ENCODE assay signal across 7 cellular contexts in genomic region chr15:44194397-44195150, GRCh38. TPM values are rescaled to one million over a fixed set of nuclear protein-coding genes. Genes with fewer than 3 reads are reported as not detected.
A peak's percentile ranks its signal among the peaks of the same experiment; 100 is the strongest.
DNase-seq lines count a peak whose midpoint lies in the region; ATAC-seq, FAIRE-seq and TF ChIP-seq lines count a peak whose summit lies in the region.

No MANE protein-coding gene starts in this region.

- H3K4me3 ChIP-seq in Panc1 (ENCODE audit: low read depth in 2 of 2, low read length in 2 of 2): peak overlapping the region; percentile 79 to 94
- peak overlapping the region; percentile 33 to 68 (median 44) for H3K4me3 ChIP-seq in pancreas
- peak overlapping the region; percentile 14 to 42 for H3K4me3 ChIP-seq in aorta (ENCODE audit: low read length in 2 of 2)

- H3K9me3 ChIP-seq in Panc1 (ENCODE audit: control insufficient read depth, insufficient read depth, low read depth, low read length): no peaks in the 10 kb centered on the region
- no peaks in the 10 kb centered on the region for H3K9me3 ChIP-seq in pancreas
- no peaks in the 10 kb centered on the region for H3K9me3 ChIP-seq in aorta (ENCODE audit: control insufficient read depth, low read length)

- H3K4me1 ChIP-seq in Panc1 (ENCODE audit: control insufficient read depth, insufficient read depth, low read length) (peaks cover 20% of the 10 kb centered on the region), pancreas (no peaks in the 10 kb centered on the region), aorta (ENCODE audit: control insufficient read depth in 1 of 2, insufficient read depth in 2 of 2, low read length in 2 of 2) (no peaks in the 10 kb centered on the region)

- FAIRE-seq in pancreas (lab: Jason Lieb, UNC): no peak

- H3K27ac ChIP-seq in Panc1 (ENCODE audit: low read length) (peak overlapping the region; percentile 89), pancreas (peak overlapping the region in 2 of 4 donors; percentile 33 to 68), aorta (ENCODE audit: low read depth in 1 of 2, low read length in 2 of 2) (no peak overlapping the region)

- POLR2A ChIA-PET in Panc1 (lab: Charles Lee): no interaction called here

- H3K27me3 ChIP-seq in Panc1 (ENCODE audit: control insufficient read depth, insufficient read depth, low read length): no peaks in the 10 kb centered on the region
- H3K27me3 ChIP-seq in pancreas: peaks cover 0 to 30% (median 5%) of the 10 kb centered on the region in 4 donors
- no peaks in the 10 kb centered on the region for H3K27me3 ChIP-seq in aorta (ENCODE audit: control insufficient read depth in 1 of 2, insufficient read depth in 2 of 2, low read length in 1 of 2)

- CTCF ChIA-PET in Panc1 (lab: Charles Lee): interaction anchor here (0.7 to 1.0 kb wide), 3 partner anchors 14 to 250 kb away, joined by 3 to 5 read pairs (median 4); no protein-coding TSS in a partner anchor

- DNase-seq in Panc1 (ENCODE audit: low read depth, low spot score) (peak; percentile 54), globus pallidus (ENCODE audit: low spot score) (peak; percentile 47), pancreas (peak; percentile 4 to 82 (median 48)), aorta (peak; percentile 58 to 75)
- DNase-seq in activated naive CD4-positive, alpha-beta T cell treated with Interleukin-2 at 50 U/mL for 16 hours: peak; percentile 30

- in situ Hi-C loops in Panc1 (cut with HindIII; ENCODE audit: low pct_unique_long_range_greater_than_20kb, low sequenced_read_pairs): no loop called here

- BruUV-seq in Panc1 (replicated peaks; lab: Mats Ljungman, UMichigan): no TSS peak

- H3K36me3 ChIP-seq in Panc1 (ENCODE audit: control insufficient read depth, insufficient read depth, low read length): no peaks in the 10 kb centered on the region; the same call in 1 of the 2 replicates
- no peaks in the 10 kb centered on the region for H3K36me3 ChIP-seq in pancreas
- no peaks in the 10 kb centered on the region for H3K36me3 ChIP-seq in aorta (ENCODE audit: control insufficient read depth in 1 of 2, insufficient read depth in 2 of 2, low read length in 1 of 2)

- peak; percentile 8 for ATAC-seq in GM18858 (IDR thresholded peaks at IDR 0.05; ENCODE audit: unreplicated experiment)
- peak; percentile 21 for ATAC-seq in HG03025 (IDR thresholded peaks at IDR 0.05; ENCODE audit: low FRiP score, unreplicated experiment)
- ATAC-seq in Panc1: peak; percentile 78
- ATAC-seq in pancreas: peak; percentile 52 to 69 (median 58)
- peak; percentile 63 for ATAC-seq in aorta (ENCODE audit: low FRiP score)

- intact Hi-C loops in Panc1 (cut with micrococcal nuclease; ENCODE audit: unreplicated experiment): no loop called here
- intact Hi-C loops in pancreas (cut with DNase I): no loop called here
- intact Hi-C loops in aorta (cut with DNase I): no loop called here

- TF ChIP-seq CTCF in Panc1 (IDR thresholded peaks at IDR 0.05) (peak; percentile 11), pancreas (IDR thresholded peaks at IDR 0.05) (no peak)

- 3 to 4% methylated on average over 57 to 72 of the region's 72 CpGs for WGBS in pancreas, 2 donors
- WGBS in aorta, 2 donors: 1% methylated on average over 40 to 72 of the region's 72 CpGs

RNA-seq across cellular contexts. Expression of gene FRMD5, which starts 0.5 kb away (rescaled TPM):
- total RNA-seq in Panc1 (2021; ENCODE audit: unreplicated experiment): 18.3 TPM
- 10.9 TPM for polyA plus RNA-seq in Panc1 (2012; ENCODE audit: insufficient read length)
- total RNA-seq in pancreas: 1 to 10 TPM in 1 of 6 donors, under 1 TPM in 4, not detected in 1; 0.04 to 1.5 (median 0.35) TPM
- under 1 TPM; 0.23 to 0.42 TPM for polyA plus RNA-seq in pancreas
- total RNA-seq in aorta: under 1 TPM; 0.39 to 0.78 TPM
- under 1 TPM; 0.18 to 0.88 TPM for polyA plus RNA-seq in aorta

Comparison
In these comparisons a context has a peak if more than half of its experiments do, and no peak if none do; other contexts are left out.
1. ATAC-seq: peak in every context shown above with its lines; median percentile 78 in Panc1; 63 in aorta; 58 in pancreas; 21 in HG03025; 8 in GM18858.
2. H3K4me3 ChIP-seq: peak in every context shown above with its lines; median percentile 86 in Panc1; 44 in pancreas; 28 in aorta.